ENCODE assay signal across 17 cellular contexts in the genomic region with DNA sequence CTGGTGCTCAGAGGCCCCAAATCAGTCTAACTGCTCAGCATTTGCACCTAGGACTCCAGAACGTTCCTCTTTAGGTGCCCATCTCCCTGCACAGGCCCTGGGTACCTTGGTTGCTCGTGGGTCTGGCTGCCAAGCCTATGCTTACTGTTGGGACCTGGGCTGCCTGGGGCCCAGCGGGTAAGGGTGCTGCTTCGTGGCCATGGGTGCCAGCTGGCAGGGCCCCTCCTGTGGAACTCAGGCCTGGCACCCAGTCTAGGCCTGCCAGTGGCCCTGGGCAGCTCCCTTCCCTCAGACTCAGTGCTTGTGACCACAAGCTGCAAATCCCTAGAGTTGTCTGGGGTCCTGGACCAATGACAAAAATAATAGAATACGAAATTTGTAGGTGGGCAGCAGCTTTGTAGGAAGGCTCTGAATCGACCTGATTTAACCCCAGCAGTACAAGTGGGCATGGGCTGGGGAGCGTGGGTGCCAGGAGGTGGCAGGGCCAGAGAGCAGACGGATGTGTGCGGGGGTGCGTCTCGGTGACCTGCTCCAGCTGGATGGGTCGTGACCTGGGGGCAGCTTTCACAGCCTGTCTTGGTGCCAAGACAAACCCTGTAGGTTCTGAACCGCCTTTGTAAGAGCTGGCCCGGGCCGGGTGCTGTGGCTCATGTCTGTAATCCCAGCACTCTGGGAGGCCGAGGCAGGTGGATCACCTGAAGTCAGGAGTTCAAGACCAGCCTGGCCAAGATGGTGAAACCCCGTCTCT.
DNase-seq lines count a peak whose midpoint lies in the region; ATAC-seq and TF ChIP-seq lines count a peak whose summit lies in the region.
"Had no signal": no experiment of that assay in that cellular context is flagged by ENCODE, and none has a peak within 500 bp of the region (broad histone marks: within the 10 kb centered on the region; RNA-seq: fewer than 3 reads in every experiment).

No MANE protein-coding gene starts in this region.

- POLR2A ChIA-PET in activated CD4-positive, alpha-beta T cell treated with anti-CD3 and anti-CD28 coated beads, Interleukin-2, amount 10 ng/mL, durations not matched to agents 7 days and 5 days (lab: Charles Lee), result no interaction called here

- H3K9me3 Mint-ChIP-seq in activated CD4-positive, alpha-beta T cell treated with anti-CD3 and anti-CD28 coated beads, Interleukin-2, amount 10 ng/mL, durations not matched to agents 7 days and 5 days, result no peaks in the 10 kb centered on the region
- peaks cover 0 to 1% (median 0%) of the 10 kb centered on the region in 7 donors for H3K9me3 Mint-ChIP-seq in CD14-positive monocyte

- no peaks in the 10 kb centered on the region for H3K27me3 Mint-ChIP-seq in activated CD4-positive, alpha-beta T cell treated with anti-CD3 and anti-CD28 coated beads, Interleukin-2, amount 10 ng/mL, durations not matched to agents 7 days and 5 days
- peaks cover 0 to 4% (median 0%) of the 10 kb centered on the region in 3 donors for H3K27me3 Mint-ChIP-seq in CD14-positive monocyte (ENCODE audit: low read depth in 3 of 3)

- peaks cover 15% of the 10 kb centered on the region for H3K4me1 Mint-ChIP-seq in activated CD4-positive, alpha-beta T cell treated with anti-CD3 and anti-CD28 coated beads, Interleukin-2, amount 10 ng/mL, durations not matched to agents 7 days and 5 days
- peaks cover 95% of the 10 kb centered on the region for H3K4me1 Mint-ChIP-seq in CD14-positive monocyte

- 82 to 94% methylated on average over 17 of the region's 17 CpGs for WGBS in thyroid gland, 2 donors

- TF ChIP-seq POLR2A in thyroid gland (IDR thresholded peaks at IDR 0.05), result no peak

- no peak overlapping the region for H3K4me3 Mint-ChIP-seq in activated CD4-positive, alpha-beta T cell treated with anti-CD3 and anti-CD28 coated beads, Interleukin-2, amount 10 ng/mL, durations not matched to agents 7 days and 5 days
- no peak overlapping the region for H3K4me3 Mint-ChIP-seq in CD14-positive monocyte

- CTCF ChIA-PET in activated CD4-positive, alpha-beta T cell treated with anti-CD3 and anti-CD28 coated beads, Interleukin-2, amount 10 ng/mL, durations not matched to agents 7 days and 5 days (lab: Charles Lee), result interaction anchor here (1.1 kb wide), 2 partner anchors 9 to 13 kb away, joined by 3 to 4 read pairs; no protein-coding TSS in a partner anchor

- no peaks in the 10 kb centered on the region for H3K9me3 ChIP-seq in thyroid gland
- H3K9me3 ChIP-seq: BE2C, HAP-1 had no signal

- H3K36me3 ChIP-seq in thyroid gland, result no peaks in the 10 kb centered on the region
- H3K36me3 ChIP-seq: BE2C, HAP-1 had no signal

- H3K27ac ChIP-seq in coronary artery (peak overlapping the region; percentile 42 to 82), thyroid gland (no peak overlapping the region)

- H3K4me3 ChIP-seq in coronary artery, result no peak overlapping the region
- H3K4me3 ChIP-seq in thyroid gland (replicated peaks in 1 of 3), result no peak overlapping the region
- H3K4me3 ChIP-seq: HAP-1 had no signal

- intact Hi-C loops in CD14-positive monocyte (cut with micrococcal nuclease) (no loop called here), sciatic nerve (cut with DNase I) (no loop called here), thyroid gland (cut with DNase I) (no loop called here)

- peak overlapping the region; percentile 26 for H3K27ac Mint-ChIP-seq in activated CD4-positive, alpha-beta T cell treated with anti-CD3 and anti-CD28 coated beads, Interleukin-2, amount 10 ng/mL, durations not matched to agents 7 days and 5 days
- peak overlapping the region; percentile 3 to 100 (median 86) for H3K27ac Mint-ChIP-seq in CD14-positive monocyte

- no peak for TF ChIP-seq CTCF in CD14-positive monocyte (IDR thresholded peaks at IDR 0.05)
- TF ChIP-seq CTCF in coronary artery (IDR thresholded peaks at IDR 0.05), result no peak
- TF ChIP-seq CTCF in thyroid gland (IDR thresholded peaks at IDR 0.05), result no peak

- no peaks in the 10 kb centered on the region for H3K4me1 ChIP-seq in thyroid gland
- H3K4me1 ChIP-seq: BE2C, HAP-1 had no signal

- H3K27me3 ChIP-seq in thyroid gland, result no peaks in the 10 kb centered on the region
- H3K27me3 ChIP-seq: BE2C had no signal

- ATAC-seq in sciatic nerve (peak; percentile 7), HG03196 (IDR thresholded peaks at IDR 0.05; ENCODE audit: unreplicated experiment) (no peak)

- peaks cover 52% of the 10 kb centered on the region for H3K36me3 Mint-ChIP-seq in activated CD4-positive, alpha-beta T cell treated with anti-CD3 and anti-CD28 coated beads, Interleukin-2, amount 10 ng/mL, durations not matched to agents 7 days and 5 days (ENCODE audit: low read depth)
- peaks cover 92 to 96% of the 10 kb centered on the region in 2 donors for H3K36me3 Mint-ChIP-seq in CD14-positive monocyte

- no peak for DNase-seq in activated CD4-positive, alpha-beta T cell treated with anti-CD3 and anti-CD28 coated beads, Interleukin-2, amount 10 ng/mL, durations not matched to agents 7 days and 5 days
- DNase-seq in activated CD4-positive, alpha-beta T cell treated with anti-CD3 and anti-CD28 coated beads for 1 hour, result no peak
- peak; percentile 38 for DNase-seq in CD14-positive monocyte (ENCODE audit: low spot score)
- peak; percentile 71 for DNase-seq in coronary artery (ENCODE audit: low spot score)
- DNase-seq in sciatic nerve (ENCODE audit: low spot score), result peak; percentile 55
- no peak for DNase-seq in retina
- DNase-seq in thyroid gland, result no peak
- DNase-seq: 8988T, BE2C, DMS79 treated with DMSO at 0.1 percent for 48 hours, NCI-H1092, NCI-H146, NCI-H2081 treated with DMSO at 0.1 percent for 48 hours, NCI-H510A treated with DMSO at 0.1 percent for 48 hours, NCI-H82 had no signal

Comparison
In these comparisons a context has a peak if more than half of its experiments do, and no peak if none do; other contexts are left out.
1. DNase-seq: peak in CD14-positive monocyte (single experiment), coronary artery (single experiment) and sciatic nerve (single experiment); none in activated CD4-positive, alpha-beta T cell treated with anti-CD3 and anti-CD28 coated beads, Interleukin-2, amount 10 ng/mL, durations not matched to agents 7 days and 5 days (single experiment), activated CD4-positive, alpha-beta T cell treated with anti-CD3 and anti-CD28 coated beads for 1 hour (single experiment), retina (single experiment) and thyroid gland (0 of 2).
2. H3K27ac ChIP-seq: peak in coronary artery (2 of 2); none in thyroid gland (0 of 3).